16 cellular contexts compared by ENCODE assay signal in genomic region chr9:133448487-133448972, GRCh38.
"Had no signal": no experiment of that assay in that cellular context is flagged by ENCODE, and none has a peak within 500 bp of the region (broad histone marks: within the 10 kb centered on the region; RNA-seq: fewer than 3 reads in every experiment).

No MANE protein-coding gene starts in this region.

- H3K27me3 Mint-ChIP-seq: activated CD4-positive, alpha-beta T cell treated with anti-CD3 and anti-CD28 coated beads, Interleukin-2, amount 10 ng/mL, durations not matched to agents 24 days and 14 days; stimulated activated memory B cell treated with anti-CD40 and anti-IgM and Interleukin-4, amounts not matched to agents 10 μg/mL and 1 μg/mL and 100 μg/mL, for 72 hours had no signal

- ATAC-seq: activated CD8-positive, alpha-beta T cell treated with anti-CD3 and anti-CD28 coated beads, Interleukin-2, amount 10 ng/mL, durations not matched to agents 7 days and 5 days; activated T-cell treated with anti-CD3 and anti-CD28 coated beads, Interleukin-2, amount 50 U/mL, for 4 hours; naive thymus-derived CD8-positive, alpha-beta T cell; stimulated activated memory B cell treated with anti-CD40 and anti-IgM and Interleukin-4, amounts not matched to agents 10 μg/mL and 1 μg/mL and 100 μg/mL, for 72 hours had no signal

- H3K4me3 Mint-ChIP-seq: activated CD4-positive, alpha-beta T cell treated with anti-CD3 and anti-CD28 coated beads, Interleukin-2, amount 10 ng/mL, durations not matched to agents 24 days and 14 days; activated CD8-positive, alpha-beta T cell treated with anti-CD3 and anti-CD28 coated beads, Interleukin-2, amount 10 ng/mL, durations not matched to agents 7 days and 5 days; activated naive CD4-positive, alpha-beta T cell treated with anti-CD3 and anti-CD28 coated beads, Interleukin-2, amount 50 U/mL, for 24 hours; activated T-cell treated with anti-CD3 and anti-CD28 coated beads, Interleukin-2, amount 50 U/mL, for 4 hours; immature natural killer cell; naive thymus-derived CD8-positive, alpha-beta T cell; stimulated activated memory B cell treated with anti-CD40 and anti-IgM and Interleukin-4, amounts not matched to agents 10 μg/mL and 1 μg/mL and 100 μg/mL, for 72 hours had no signal

- H3K4me1 Mint-ChIP-seq: activated CD4-positive, alpha-beta T cell treated with anti-CD3 and anti-CD28 coated beads, Interleukin-2, amount 10 ng/mL, durations not matched to agents 24 days and 14 days; activated naive CD4-positive, alpha-beta T cell treated with anti-CD3 and anti-CD28 coated beads, Interleukin-2, amount 50 U/mL, for 24 hours; immature natural killer cell had no signal

- H3K36me3 Mint-ChIP-seq: activated naive CD4-positive, alpha-beta T cell treated with anti-CD3 and anti-CD28 coated beads, Interleukin-2, amount 50 U/mL, for 24 hours; immature natural killer cell; naive thymus-derived CD8-positive, alpha-beta T cell; stimulated activated memory B cell treated with anti-CD40 and anti-IgM and Interleukin-4, amounts not matched to agents 10 μg/mL and 1 μg/mL and 100 μg/mL, for 72 hours had no signal

- DNase-seq: activated CD4-positive, alpha-beta T cell treated with anti-CD3 and anti-CD28 coated beads, Interleukin-2, amount 10 ng/mL, durations not matched to agents 24 days and 14 days; activated CD8-positive, alpha-beta T cell treated with anti-CD3 and anti-CD28 coated beads, Interleukin-2, amount 10 ng/mL, durations not matched to agents 7 days and 5 days; activated effector memory CD4-positive, alpha-beta T cell treated with Interleukin-2 at 50 U/mL for 16 hours; activated T-cell treated with anti-CD3 and anti-CD28 coated beads, Interleukin-2, amount 50 U/mL, for 4 hours; adrenal gland; cerebellar nuclear complex; effector CD4-positive, alpha-beta T cell; immature natural killer cell; mesendoderm; naive thymus-derived CD8-positive, alpha-beta T cell; nucleus accumbens; stimulated activated CD4-positive, alpha-beta T cell treated with anti-CD3 and anti-CD28 coated beads, Interleukin-4, amount 100 ng/mL, for 24 hours; T1000; tibial artery had no signal

- H3K9me3 Mint-ChIP-seq: activated CD4-positive, alpha-beta T cell treated with anti-CD3 and anti-CD28 coated beads, Interleukin-2, amount 10 ng/mL, durations not matched to agents 24 days and 14 days; activated naive CD4-positive, alpha-beta T cell treated with anti-CD3 and anti-CD28 coated beads, Interleukin-2, amount 50 U/mL, for 24 hours; activated T-cell treated with anti-CD3 and anti-CD28 coated beads, Interleukin-2, amount 50 U/mL, for 4 hours; immature natural killer cell; naive thymus-derived CD8-positive, alpha-beta T cell; stimulated activated memory B cell treated with anti-CD40 and anti-IgM and Interleukin-4, amounts not matched to agents 10 μg/mL and 1 μg/mL and 100 μg/mL, for 72 hours had no signal

- H3K27ac Mint-ChIP-seq: activated CD4-positive, alpha-beta T cell treated with anti-CD3 and anti-CD28 coated beads, Interleukin-2, amount 10 ng/mL, durations not matched to agents 24 days and 14 days; activated CD8-positive, alpha-beta T cell treated with anti-CD3 and anti-CD28 coated beads, Interleukin-2, amount 10 ng/mL, durations not matched to agents 7 days and 5 days; activated naive CD4-positive, alpha-beta T cell treated with anti-CD3 and anti-CD28 coated beads, Interleukin-2, amount 50 U/mL, for 24 hours; immature natural killer cell; naive thymus-derived CD8-positive, alpha-beta T cell; stimulated activated memory B cell treated with anti-CD40 and anti-IgM and Interleukin-4, amounts not matched to agents 10 μg/mL and 1 μg/mL and 100 μg/mL, for 72 hours had no signal
